1 cellular context compared by ENCODE assay signal in genomic region chr22:29883831-29884139, GRCh38.
TF ChIP-seq lines count a peak whose summit lies in the region.

No MANE protein-coding gene starts in this region.

TF ChIP-seq in HepG2, 621 proteins besides CTCF, POLR2A, EP300 and RAD21 (continued from another document):
- TF ChIP-seq NR2C2 (CRISPR knock-in tag; IDR thresholded peaks at IDR 0.05; ENCODE audit: borderline replicate concordance) (peak; percentile 57; the same call in 1 of the 2 replicates), ZBTB21 (CRISPR knock-in tag; IDR thresholded peaks at IDR 0.05) (no peak)
TF ChIP-seq in HepG2: peak in this region for 2.
